ENCODE assay signal across 25 cellular contexts in genomic region chr3:181565416-181565815, GRCh38.
"Had no signal": no experiment of that assay in that cellular context is flagged by ENCODE, and none has a peak within 500 bp of the region (broad histone marks: within the 10 kb centered on the region; RNA-seq: fewer than 3 reads in every experiment).

No MANE protein-coding gene starts in this region.

- H3K27ac Mint-ChIP-seq: activated B cell treated with CpG ODN at 0.5 μM for 24 hours; activated CD4-positive, alpha-beta memory T cell treated with anti-CD3 and anti-CD28 coated beads for 36 hours; activated naive CD8-positive, alpha-beta T cell treated with anti-CD3 and anti-CD28 coated beads for 36 hours; activated T-helper 17 cell treated with anti-CD3 and anti-CD28 coated beads, Interleukin-2, amount 50 U/mL, for 72 hours; effector memory CD8-positive, alpha-beta T cell; natural killer cell treated with Interleukin-12 subunit alpha and Interleukin-12 subunit beta and Interleukin-15 and Interleukin-18, amount 100 ng/mL, for 72 hours; stimulated activated naive CD8-positive, alpha-beta T cell treated with anti-CD3 and anti-CD28 coated beads, Interleukin-15, amount 100 ng/mL, for 72 hours; T-cell had no signal

- DNase-seq: activated B cell treated with CpG ODN at 0.5 μM for 24 hours; activated CD4-positive, alpha-beta memory T cell treated with anti-CD3 and anti-CD28 coated beads for 36 hours; activated CD4-positive, alpha-beta T cell treated with anti-CD3 and anti-CD28 coated beads for 4 hours; activated naive CD4-positive, alpha-beta T cell; activated naive CD8-positive, alpha-beta T cell treated with anti-CD3 and anti-CD28 coated beads for 36 hours; activated T-cell treated with anti-CD3 and anti-CD28 coated beads, Interleukin-2, amount 50 U/mL, for 1 hour; amniotic stem cell; dermis blood vessel endothelial cell; effector memory CD8-positive, alpha-beta T cell; foreskin melanocyte; hypothalamus; kidney glomerular epithelial cell; left ventricle myocardium superior; mesenchymal stem cell; pancreas; stimulated activated CD4-positive, alpha-beta T cell treated with anti-CD3 and anti-CD28 coated beads, Interleukin-4, amount 100 ng/mL, for 1 hour; stimulated activated naive CD8-positive, alpha-beta T cell treated with anti-CD3 and anti-CD28 coated beads, Interleukin-15, amount 100 ng/mL, for 72 hours; T-cell had no signal

- ATAC-seq: activated T-helper 17 cell treated with anti-CD3 and anti-CD28 coated beads, Interleukin-2, amount 50 U/mL, for 72 hours; effector memory CD8-positive, alpha-beta T cell; left ventricle myocardium superior; natural killer cell treated with Interleukin-12 subunit alpha and Interleukin-12 subunit beta and Interleukin-15 and Interleukin-18, amount 100 ng/mL, for 72 hours; pancreas; sciatic nerve; stimulated activated naive CD8-positive, alpha-beta T cell treated with anti-CD3 and anti-CD28 coated beads, Interleukin-15, amount 100 ng/mL, for 72 hours; T-cell had no signal

- H3K36me3 Mint-ChIP-seq: activated CD4-positive, alpha-beta memory T cell treated with anti-CD3 and anti-CD28 coated beads for 36 hours; activated naive CD8-positive, alpha-beta T cell treated with anti-CD3 and anti-CD28 coated beads for 36 hours; natural killer cell treated with Interleukin-12 subunit alpha and Interleukin-12 subunit beta and Interleukin-15 and Interleukin-18, amount 100 ng/mL, for 72 hours; T-cell had no signal

- H3K27me3 ChIP-seq: neutrophil, pancreas had no signal

- H3K4me2 ChIP-seq: smooth muscle cell had no signal

- H3K4me1 ChIP-seq: pancreas had no signal

- H3K4me3 Mint-ChIP-seq: activated B cell treated with CpG ODN at 0.5 μM for 24 hours; activated CD4-positive, alpha-beta memory T cell treated with anti-CD3 and anti-CD28 coated beads for 36 hours; activated naive CD8-positive, alpha-beta T cell treated with anti-CD3 and anti-CD28 coated beads for 36 hours; activated T-helper 17 cell treated with anti-CD3 and anti-CD28 coated beads, Interleukin-2, amount 50 U/mL, for 72 hours; effector memory CD8-positive, alpha-beta T cell; natural killer cell treated with Interleukin-12 subunit alpha and Interleukin-12 subunit beta and Interleukin-15 and Interleukin-18, amount 100 ng/mL, for 72 hours; stimulated activated naive CD8-positive, alpha-beta T cell treated with anti-CD3 and anti-CD28 coated beads, Interleukin-15, amount 100 ng/mL, for 72 hours; T-cell had no signal

- H3K9me3 Mint-ChIP-seq: activated B cell treated with CpG ODN at 0.5 μM for 24 hours; activated naive CD8-positive, alpha-beta T cell treated with anti-CD3 and anti-CD28 coated beads for 36 hours; natural killer cell treated with Interleukin-12 subunit alpha and Interleukin-12 subunit beta and Interleukin-15 and Interleukin-18, amount 100 ng/mL, for 72 hours had no signal

- H3K4me3 ChIP-seq: pancreas, smooth muscle cell, thoracic aorta had no signal

- H3K36me3 ChIP-seq: neutrophil, pancreas, thoracic aorta had no signal

- H3K27me3 Mint-ChIP-seq: activated B cell treated with CpG ODN at 0.5 μM for 24 hours; activated CD4-positive, alpha-beta memory T cell treated with anti-CD3 and anti-CD28 coated beads for 36 hours; activated naive CD8-positive, alpha-beta T cell treated with anti-CD3 and anti-CD28 coated beads for 36 hours; activated T-helper 17 cell treated with anti-CD3 and anti-CD28 coated beads, Interleukin-2, amount 50 U/mL, for 72 hours; effector memory CD8-positive, alpha-beta T cell; natural killer cell treated with Interleukin-12 subunit alpha and Interleukin-12 subunit beta and Interleukin-15 and Interleukin-18, amount 100 ng/mL, for 72 hours; stimulated activated naive CD8-positive, alpha-beta T cell treated with anti-CD3 and anti-CD28 coated beads, Interleukin-15, amount 100 ng/mL, for 72 hours; T-cell had no signal

- H3K4me1 Mint-ChIP-seq: activated B cell treated with CpG ODN at 0.5 μM for 24 hours; activated naive CD8-positive, alpha-beta T cell treated with anti-CD3 and anti-CD28 coated beads for 36 hours; activated T-helper 17 cell treated with anti-CD3 and anti-CD28 coated beads, Interleukin-2, amount 50 U/mL, for 72 hours; stimulated activated naive CD8-positive, alpha-beta T cell treated with anti-CD3 and anti-CD28 coated beads, Interleukin-15, amount 100 ng/mL, for 72 hours; T-cell had no signal

- H3K27ac ChIP-seq: epithelial cell of prostate, neutrophil, pancreas, thoracic aorta had no signal

- H3K9me3 ChIP-seq: neutrophil, pancreas, thoracic aorta had no signal
